21 cellular contexts compared by ENCODE assay signal in genomic region chr2:121184248-121184862, GRCh38.
DNase-seq lines count a peak whose midpoint lies in the region; ATAC-seq and TF ChIP-seq lines count a peak whose summit lies in the region.
"Had no signal": no experiment of that assay in that cellular context is flagged by ENCODE, and none has a peak within 500 bp of the region (broad histone marks: within the 10 kb centered on the region; RNA-seq: fewer than 3 reads in every experiment).

No MANE protein-coding gene starts in this region.

- peak; percentile 71 for DNase-seq in COR-L47 (lab: John Stamatoyannopoulos, UW)
- DNase-seq in GM10248 (ENCODE audit: extremely low spot score) = peak; percentile 9
- peak; percentile 74 for DNase-seq in NCI-H510A treated with DMSO at 0.1 percent for 48 hours (lab: John Stamatoyannopoulos, UW)
- no peak for DNase-seq in left colon
- no peak for DNase-seq in globus pallidus (ENCODE audit: low spot score)
- DNase-seq in GM19240 (ENCODE audit: insufficient read length, low spot score) = no peak
- no peak for DNase-seq in AG20443 (ENCODE audit: low spot score)
- DNase-seq: activated CD4-positive, CD25-positive, alpha-beta regulatory T cell; activated CD8-positive, alpha-beta T cell treated with anti-CD3 and anti-CD28 coated beads, Interleukin-2, amount 10 ng/mL, durations not matched to agents 7 days and 5 days; activated naive CD4-positive, alpha-beta T cell treated with anti-CD3 and anti-CD28 coated beads, Interleukin-2, amount 10 ng/mL, durations not matched to agents 7 days and 5 days; activated T-cell treated with anti-CD3 and anti-CD28 coated beads, Interleukin-2, amount 50 U/mL, for 4 hours; aorta; effector CD8-positive, alpha-beta T cell; esophagus squamous epithelium; glutamatergic neuron; Kasumi-1; left ventricle myocardium inferior; NCI-H1436 treated with DMSO at 0.1 percent for 48 hours; occipital lobe; OCI-M1 had no signal

- no peak for TF ChIP-seq CTCF in GM10248 (IDR thresholded peaks at IDR 0.05; ENCODE audit: control extremely low read depth, extremely low read depth, low read depth, missing control alignments)

- POLR2A ChIA-PET in GM10248 (lab: Yijun Ruan, JAX) = no interaction called here

- CTCF ChIA-PET in GM10248 (lab: Yijun Ruan, JAX) = no interaction called here

- ATAC-seq in left colon = peak; percentile 36
- ATAC-seq: activated CD8-positive, alpha-beta T cell treated with anti-CD3 and anti-CD28 coated beads, Interleukin-2, amount 10 ng/mL, durations not matched to agents 7 days and 5 days; activated T-cell treated with anti-CD3 and anti-CD28 coated beads, Interleukin-2, amount 50 U/mL, for 4 hours; stimulated activated effector memory CD8-positive, alpha-beta T cell treated with anti-CD3 and anti-CD28 coated beads, Interleukin-12 subunit alpha, Interleukin-12 subunit beta, amount 100 ng/mL, for 72 hours had no signal

- intact Hi-C loops in left colon (cut with DNase I, micrococcal nuclease) = no loop called here

Comparison
In these comparisons a context has a peak if more than half of its experiments do, and no peak if none do; other contexts are left out.
1. DNase-seq: peak in COR-L47 (single experiment), GM10248 (single experiment) and NCI-H510A treated with DMSO at 0.1 percent for 48 hours (single experiment); none in left colon (0 of 2), globus pallidus (single experiment), GM19240 (single experiment) and AG20443 (single experiment).